In genomic region chr17:67374329-67375053, GRCh38 we compare ENCODE assay signal across 7 cellular contexts. TPM values are rescaled to one million over a fixed set of nuclear protein-coding genes. Genes with fewer than 3 reads are reported as not detected.
A peak's percentile ranks its signal among the peaks of the same experiment; 100 is the strongest.
DNase-seq lines count a peak whose midpoint lies in the region; FAIRE-seq and TF ChIP-seq lines count a peak whose summit lies in the region.

No MANE protein-coding gene starts in this region.

- no peak for TF ChIP-seq POLR2A in GM12891 (IDR thresholded peaks at IDR 0.05; ENCODE audit: low read depth, low read length)

- FAIRE-seq in GM12891 (lab: Jason Lieb, UNC) (peak; percentile 94), HTR-8/SVneo (lab: Jason Lieb, UNC) (peak; percentile 87)

- DNase-seq in GM12891 (ENCODE audit: insufficient read length, low spot score) (peak; percentile 50), HTR-8/SVneo (ENCODE audit: insufficient read length, low spot score) (peak; percentile 86), NOMO-1 treated with DMSO at 0.1 percent for 48 hours (lab: John Stamatoyannopoulos, UW; ENCODE audit: unreplicated experiment) (peak; percentile 90), mesenteric fat pad (ENCODE audit: low spot score) (peak; percentile 96)
- peak; percentile 76 to 83 for DNase-seq in activated CD8-positive, alpha-beta memory T cell treated with anti-CD3 and anti-CD28 coated beads for 1 hour (ENCODE audit: extremely low read depth in 1 of 2, low read depth in 1 of 2)
- DNase-seq in effector CD8-positive, alpha-beta T cell (lab: John Stamatoyannopoulos, UW) = peak; percentile 79
- peak; percentile 76 to 82 for DNase-seq in stimulated activated CD8-positive, alpha-beta memory T cell treated with anti-CD3 and anti-CD28 coated beads, Interleukin-2, amount 100 ng/mL, for 1 hour (ENCODE audit: low read depth in 2 of 2)

TF ChIP-seq in GM12891, 5 proteins besides CTCF, POLR2A, EP300 and RAD21:
- TF ChIP-seq TAF1 (IDR thresholded peaks at IDR 0.05; ENCODE audit: low read depth, low read length) = no peak
- no peak for TF ChIP-seq PAX5 (IDR thresholded peaks at IDR 0.05; ENCODE audit: insufficient read depth, low read length, severe bottlenecking)
- TF ChIP-seq POLR2AphosphoS5 (IDR thresholded peaks at IDR 0.05; ENCODE audit: low read depth, low read length) = no peak
- peak; percentile 45; the same call in 1 of the 2 replicates for TF ChIP-seq POU2F2 (IDR thresholded peaks at IDR 0.05; ENCODE audit: low read depth, low read length)
- TF ChIP-seq SPI1 (IDR thresholded peaks at IDR 0.05; ENCODE audit: low read depth, low read length) = no peak

RNA-seq across cellular contexts. Expression of gene PITPNC1, which starts 2.6 kb away (rescaled TPM):
- 15.5 TPM for polyA plus RNA-seq in GM12891 (2012; ENCODE audit: low read depth, missing spikeins)
- 47.1 TPM for total RNA-seq in mesenteric fat pad

RNA-seq across cellular contexts. Expression of gene PSMD12, which starts 8.1 kb away (rescaled TPM):
- 34.1 TPM for polyA plus RNA-seq in GM12891 (2012; ENCODE audit: low read depth, missing spikeins)
- total RNA-seq in mesenteric fat pad = 56.2 TPM

Comparison
In these comparisons a context has a peak if more than half of its experiments do, and no peak if none do; other contexts are left out.
1. Peak in every context shown above with its lines: DNase-seq.